Comparison of ENCODE assay signal across 1 cellular context in the genomic region with DNA sequence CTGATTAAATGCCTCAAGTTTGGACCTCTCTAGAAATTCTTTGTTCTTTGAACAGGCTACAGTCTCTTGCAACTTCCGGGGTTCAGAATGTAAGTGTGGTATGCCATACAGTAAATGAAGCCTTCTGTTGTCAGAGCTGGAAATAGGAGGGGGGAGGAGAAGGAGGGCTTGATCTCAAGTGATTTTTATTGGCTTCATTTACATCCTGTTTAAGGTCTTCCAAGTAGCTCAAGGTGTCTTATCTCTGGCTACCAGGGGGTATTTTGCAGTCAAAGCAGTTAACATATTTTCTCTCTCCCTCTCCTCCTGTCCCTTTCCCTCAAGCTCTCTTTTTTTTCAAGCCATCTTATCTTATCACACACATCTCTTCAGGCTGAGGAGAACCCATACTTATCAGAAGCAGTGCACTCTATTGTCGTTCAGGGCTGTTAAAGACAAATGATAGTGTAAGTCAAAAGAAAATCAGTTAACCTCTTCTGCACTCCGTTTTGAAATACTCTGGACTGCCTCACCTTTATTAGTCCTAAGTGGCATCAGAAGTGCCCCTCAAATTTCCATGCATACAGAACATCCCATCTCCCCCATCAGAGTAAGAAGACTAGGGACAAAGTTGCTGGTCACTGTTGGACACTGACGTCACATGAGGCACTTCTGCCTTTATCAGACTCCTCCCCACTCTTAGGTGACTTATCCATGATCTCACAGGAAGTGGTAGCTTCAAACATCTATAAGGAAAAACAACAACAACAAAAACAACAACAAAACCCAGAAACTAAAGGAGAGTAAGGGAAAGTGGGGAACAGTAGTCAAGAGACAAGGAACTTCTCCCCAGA.
TF ChIP-seq lines count a peak whose summit lies in the region.

No MANE protein-coding gene starts in this region.

TF ChIP-seq in K562, 482 proteins besides CTCF, POLR2A, EP300 and RAD21 (continued from another document and continues in another):
- TF ChIP-seq ZNF277 (CRISPR knock-in tag; IDR thresholded peaks at IDR 0.05; ENCODE audit: borderline replicate concordance) (no peak), RBM39 (optimal IDR thresholded peaks at IDR 0.05; ENCODE audit: low read depth, low read length) (no peak), PCBP2 (IDR thresholded peaks at IDR 0.05; ENCODE audit: low read depth, low read length, poor library complexity, severe bottlenecking) (no peak), RBM22 (IDR thresholded peaks at IDR 0.05; ENCODE audit: low read depth, low read length, poor library complexity, severe bottlenecking) (no peak), GABPA (tag; conservative IDR thresholded peaks at IDR 0.05; ENCODE audit: low read depth) (peak; percentile 47), SMARCC2 (IDR thresholded peaks at IDR 0.05; ENCODE audit: low read depth) (peak; percentile 86; the same call in 1 of the 2 replicates), BACH1 (tag; IDR thresholded peaks at IDR 0.05) (no peak), NFE2L1 (tag; IDR thresholded peaks at IDR 0.05; ENCODE audit: borderline replicate concordance, low read depth) (no peak), ZNF398 (CRISPR knock-in tag; IDR thresholded peaks at IDR 0.05) (no peak), ETV1 (tag; conservative IDR thresholded peaks at IDR 0.05; ENCODE audit: low read depth) (peak; percentile 61; the same call in 1 of the 2 replicates), HDAC6 (IDR thresholded peaks at IDR 0.05; ENCODE audit: low read depth, low read length) (no peak), CREB3L1 (IDR thresholded peaks at IDR 0.05; ENCODE audit: borderline replicate concordance, low read depth) (no peak), JUN (IDR thresholded peaks at IDR 0.05; ENCODE audit: borderline replicate concordance, low read depth, low read length) (0 out of 2 replicates have a peak, but pooled peaks have one; percentile 29), JUN (CRISPR knock-in tag; IDR thresholded peaks at IDR 0.05; ENCODE audit: borderline replicate concordance) (no peak), ZNF76 (CRISPR knock-in tag; IDR thresholded peaks at IDR 0.05; ENCODE audit: borderline replicate concordance) (no peak), TAL1 (IDR thresholded peaks at IDR 0.05) (peak; percentile 93)
- TF ChIP-seq, protein P1, sequence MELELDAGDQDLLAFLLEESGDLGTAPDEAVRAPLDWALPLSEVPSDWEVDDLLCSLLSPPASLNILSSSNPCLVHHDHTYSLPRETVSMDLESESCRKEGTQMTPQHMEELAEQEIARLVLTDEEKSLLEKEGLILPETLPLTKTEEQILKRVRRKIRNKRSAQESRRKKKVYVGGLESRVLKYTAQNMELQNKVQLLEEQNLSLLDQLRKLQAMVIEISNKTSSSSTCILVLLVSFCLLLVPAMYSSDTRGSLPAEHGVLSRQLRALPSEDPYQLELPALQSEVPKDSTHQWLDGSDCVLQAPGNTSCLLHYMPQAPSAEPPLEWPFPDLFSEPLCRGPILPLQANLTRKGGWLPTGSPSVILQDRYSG (tag; conservative IDR thresholded peaks at IDR 0.05; ENCODE audit: low read depth), result no peak
- TF ChIP-seq, protein P2, sequence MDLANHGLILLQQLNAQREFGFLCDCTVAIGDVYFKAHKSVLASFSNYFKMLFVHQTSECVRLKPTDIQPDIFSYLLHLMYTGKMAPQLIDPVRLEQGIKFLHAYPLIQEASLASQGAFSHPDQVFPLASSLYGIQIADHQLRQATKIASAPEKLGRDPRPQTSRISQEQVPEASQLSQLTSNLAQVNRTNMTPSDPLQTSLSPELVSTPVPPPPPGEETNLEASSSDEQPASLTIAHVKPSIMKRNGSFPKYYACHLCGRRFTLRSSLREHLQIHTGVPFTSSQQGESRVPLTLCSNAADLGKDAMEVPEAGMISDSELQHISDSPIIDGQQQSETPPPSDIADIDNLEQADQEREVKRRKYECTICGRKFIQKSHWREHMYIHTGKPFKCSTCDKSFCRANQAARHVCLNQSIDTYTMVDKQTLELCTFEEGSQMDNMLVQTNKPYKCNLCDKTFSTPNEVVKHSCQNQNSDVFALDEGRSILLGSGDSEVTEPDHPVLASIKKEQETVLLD (IDR thresholded peaks at IDR 0.05), result no peak
- TF ChIP-seq, protein P3, sequence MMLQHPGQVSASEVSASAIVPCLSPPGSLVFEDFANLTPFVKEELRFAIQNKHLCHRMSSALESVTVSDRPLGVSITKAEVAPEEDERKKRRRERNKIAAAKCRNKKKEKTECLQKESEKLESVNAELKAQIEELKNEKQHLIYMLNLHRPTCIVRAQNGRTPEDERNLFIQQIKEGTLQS (IDR thresholded peaks at IDR 0.05), result peak; percentile 44; the same call in 1 of the 2 replicates
- TF ChIP-seq, protein P3 (CRISPR knock-in tag; conservative IDR thresholded peaks at IDR 0.05), result no peak
- TF ChIP-seq, protein P4, sequence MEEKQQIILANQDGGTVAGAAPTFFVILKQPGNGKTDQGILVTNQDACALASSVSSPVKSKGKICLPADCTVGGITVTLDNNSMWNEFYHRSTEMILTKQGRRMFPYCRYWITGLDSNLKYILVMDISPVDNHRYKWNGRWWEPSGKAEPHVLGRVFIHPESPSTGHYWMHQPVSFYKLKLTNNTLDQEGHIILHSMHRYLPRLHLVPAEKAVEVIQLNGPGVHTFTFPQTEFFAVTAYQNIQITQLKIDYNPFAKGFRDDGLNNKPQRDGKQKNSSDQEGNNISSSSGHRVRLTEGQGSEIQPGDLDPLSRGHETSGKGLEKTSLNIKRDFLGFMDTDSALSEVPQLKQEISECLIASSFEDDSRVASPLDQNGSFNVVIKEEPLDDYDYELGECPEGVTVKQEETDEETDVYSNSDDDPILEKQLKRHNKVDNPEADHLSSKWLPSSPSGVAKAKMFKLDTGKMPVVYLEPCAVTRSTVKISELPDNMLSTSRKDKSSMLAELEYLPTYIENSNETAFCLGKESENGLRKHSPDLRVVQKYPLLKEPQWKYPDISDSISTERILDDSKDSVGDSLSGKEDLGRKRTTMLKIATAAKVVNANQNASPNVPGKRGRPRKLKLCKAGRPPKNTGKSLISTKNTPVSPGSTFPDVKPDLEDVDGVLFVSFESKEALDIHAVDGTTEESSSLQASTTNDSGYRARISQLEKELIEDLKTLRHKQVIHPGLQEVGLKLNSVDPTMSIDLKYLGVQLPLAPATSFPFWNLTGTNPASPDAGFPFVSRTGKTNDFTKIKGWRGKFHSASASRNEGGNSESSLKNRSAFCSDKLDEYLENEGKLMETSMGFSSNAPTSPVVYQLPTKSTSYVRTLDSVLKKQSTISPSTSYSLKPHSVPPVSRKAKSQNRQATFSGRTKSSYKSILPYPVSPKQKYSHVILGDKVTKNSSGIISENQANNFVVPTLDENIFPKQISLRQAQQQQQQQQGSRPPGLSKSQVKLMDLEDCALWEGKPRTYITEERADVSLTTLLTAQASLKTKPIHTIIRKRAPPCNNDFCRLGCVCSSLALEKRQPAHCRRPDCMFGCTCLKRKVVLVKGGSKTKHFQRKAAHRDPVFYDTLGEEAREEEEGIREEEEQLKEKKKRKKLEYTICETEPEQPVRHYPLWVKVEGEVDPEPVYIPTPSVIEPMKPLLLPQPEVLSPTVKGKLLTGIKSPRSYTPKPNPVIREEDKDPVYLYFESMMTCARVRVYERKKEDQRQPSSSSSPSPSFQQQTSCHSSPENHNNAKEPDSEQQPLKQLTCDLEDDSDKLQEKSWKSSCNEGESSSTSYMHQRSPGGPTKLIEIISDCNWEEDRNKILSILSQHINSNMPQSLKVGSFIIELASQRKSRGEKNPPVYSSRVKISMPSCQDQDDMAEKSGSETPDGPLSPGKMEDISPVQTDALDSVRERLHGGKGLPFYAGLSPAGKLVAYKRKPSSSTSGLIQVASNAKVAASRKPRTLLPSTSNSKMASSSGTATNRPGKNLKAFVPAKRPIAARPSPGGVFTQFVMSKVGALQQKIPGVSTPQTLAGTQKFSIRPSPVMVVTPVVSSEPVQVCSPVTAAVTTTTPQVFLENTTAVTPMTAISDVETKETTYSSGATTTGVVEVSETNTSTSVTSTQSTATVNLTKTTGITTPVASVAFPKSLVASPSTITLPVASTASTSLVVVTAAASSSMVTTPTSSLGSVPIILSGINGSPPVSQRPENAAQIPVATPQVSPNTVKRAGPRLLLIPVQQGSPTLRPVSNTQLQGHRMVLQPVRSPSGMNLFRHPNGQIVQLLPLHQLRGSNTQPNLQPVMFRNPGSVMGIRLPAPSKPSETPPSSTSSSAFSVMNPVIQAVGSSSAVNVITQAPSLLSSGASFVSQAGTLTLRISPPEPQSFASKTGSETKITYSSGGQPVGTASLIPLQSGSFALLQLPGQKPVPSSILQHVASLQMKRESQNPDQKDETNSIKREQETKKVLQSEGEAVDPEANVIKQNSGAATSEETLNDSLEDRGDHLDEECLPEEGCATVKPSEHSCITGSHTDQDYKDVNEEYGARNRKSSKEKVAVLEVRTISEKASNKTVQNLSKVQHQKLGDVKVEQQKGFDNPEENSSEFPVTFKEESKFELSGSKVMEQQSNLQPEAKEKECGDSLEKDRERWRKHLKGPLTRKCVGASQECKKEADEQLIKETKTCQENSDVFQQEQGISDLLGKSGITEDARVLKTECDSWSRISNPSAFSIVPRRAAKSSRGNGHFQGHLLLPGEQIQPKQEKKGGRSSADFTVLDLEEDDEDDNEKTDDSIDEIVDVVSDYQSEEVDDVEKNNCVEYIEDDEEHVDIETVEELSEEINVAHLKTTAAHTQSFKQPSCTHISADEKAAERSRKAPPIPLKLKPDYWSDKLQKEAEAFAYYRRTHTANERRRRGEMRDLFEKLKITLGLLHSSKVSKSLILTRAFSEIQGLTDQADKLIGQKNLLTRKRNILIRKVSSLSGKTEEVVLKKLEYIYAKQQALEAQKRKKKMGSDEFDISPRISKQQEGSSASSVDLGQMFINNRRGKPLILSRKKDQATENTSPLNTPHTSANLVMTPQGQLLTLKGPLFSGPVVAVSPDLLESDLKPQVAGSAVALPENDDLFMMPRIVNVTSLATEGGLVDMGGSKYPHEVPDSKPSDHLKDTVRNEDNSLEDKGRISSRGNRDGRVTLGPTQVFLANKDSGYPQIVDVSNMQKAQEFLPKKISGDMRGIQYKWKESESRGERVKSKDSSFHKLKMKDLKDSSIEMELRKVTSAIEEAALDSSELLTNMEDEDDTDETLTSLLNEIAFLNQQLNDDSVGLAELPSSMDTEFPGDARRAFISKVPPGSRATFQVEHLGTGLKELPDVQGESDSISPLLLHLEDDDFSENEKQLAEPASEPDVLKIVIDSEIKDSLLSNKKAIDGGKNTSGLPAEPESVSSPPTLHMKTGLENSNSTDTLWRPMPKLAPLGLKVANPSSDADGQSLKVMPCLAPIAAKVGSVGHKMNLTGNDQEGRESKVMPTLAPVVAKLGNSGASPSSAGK (IDR thresholded peaks at IDR 0.05), result no peak
- TF ChIP-seq, protein P5, sequence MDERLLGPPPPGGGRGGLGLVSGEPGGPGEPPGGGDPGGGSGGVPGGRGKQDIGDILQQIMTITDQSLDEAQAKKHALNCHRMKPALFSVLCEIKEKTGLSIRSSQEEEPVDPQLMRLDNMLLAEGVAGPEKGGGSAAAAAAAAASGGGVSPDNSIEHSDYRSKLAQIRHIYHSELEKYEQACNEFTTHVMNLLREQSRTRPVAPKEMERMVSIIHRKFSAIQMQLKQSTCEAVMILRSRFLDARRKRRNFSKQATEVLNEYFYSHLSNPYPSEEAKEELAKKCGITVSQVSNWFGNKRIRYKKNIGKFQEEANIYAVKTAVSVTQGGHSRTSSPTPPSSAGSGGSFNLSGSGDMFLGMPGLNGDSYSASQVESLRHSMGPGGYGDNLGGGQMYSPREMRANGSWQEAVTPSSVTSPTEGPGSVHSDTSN (CRISPR knock-in tag; IDR thresholded peaks at IDR 0.05; ENCODE audit: low read depth), result no peak
- TF ChIP-seq, protein P5 (tag; conservative IDR thresholded peaks at IDR 0.05; ENCODE audit: low read depth), result no peak
